Comparison of ENCODE assay signal across 18 cellular contexts in the genomic region with DNA sequence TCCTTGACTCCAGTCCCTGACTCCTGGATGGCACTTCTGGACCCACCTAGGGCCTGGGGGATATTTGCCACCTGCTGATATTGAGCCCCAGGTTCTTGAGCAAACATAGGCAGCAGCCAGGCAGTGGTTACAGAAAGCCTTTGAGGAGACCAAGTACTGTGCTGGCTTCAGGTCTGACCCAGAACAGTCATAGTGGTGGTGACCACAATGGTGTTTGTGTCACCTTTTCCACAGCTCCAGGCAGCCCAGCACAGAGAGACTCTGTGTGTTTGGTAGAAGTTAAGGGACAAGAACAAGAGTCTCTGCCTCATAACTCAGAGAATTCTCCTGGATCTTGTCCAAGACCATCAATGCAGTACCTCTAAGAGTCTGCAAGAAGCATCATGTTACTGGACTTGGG. TPM values are rescaled to one million over a fixed set of nuclear protein-coding genes. Genes with fewer than 3 reads are reported as not detected.
DNase-seq lines count a peak whose midpoint lies in the region; ATAC-seq and TF ChIP-seq lines count a peak whose summit lies in the region.
"Had no signal": no experiment of that assay in that cellular context is flagged by ENCODE, and none has a peak within 500 bp of the region (broad histone marks: within the 10 kb centered on the region; RNA-seq: fewer than 3 reads in every experiment).

No MANE protein-coding gene starts in this region.

- TF ChIP-seq CTCF in natural killer cell (IDR thresholded peaks at IDR 0.05), result no peak

- H3K4me1 Mint-ChIP-seq in activated CD4-positive, alpha-beta T cell treated with anti-CD3 and anti-CD28 coated beads for 36 hours, result no peaks in the 10 kb centered on the region
- H3K4me1 Mint-ChIP-seq in activated CD4-positive, alpha-beta T cell treated with anti-CD3 and anti-CD28 coated beads, Interleukin-2, amount 10 ng/mL, durations not matched to agents 24 days and 14 days, result peaks cover 3% of the 10 kb centered on the region
- H3K4me1 Mint-ChIP-seq in natural killer cell treated with Interleukin-12 subunit alpha and Interleukin-12 subunit beta and Interleukin-15 and Interleukin-18, amount 100 ng/mL, for 72 hours (ENCODE audit: low read depth in 2 of 2), result no peaks in the 10 kb centered on the region
- H3K4me1 Mint-ChIP-seq in natural killer cell, result no peaks in the 10 kb centered on the region
- no peaks in the 10 kb centered on the region for H3K4me1 Mint-ChIP-seq in activated naive CD8-positive, alpha-beta T cell treated with anti-CD3 and anti-CD28 coated beads for 36 hours
- H3K4me1 Mint-ChIP-seq: CD4-positive, alpha-beta memory T cell had no signal

- H3K36me3 Mint-ChIP-seq in activated CD4-positive, alpha-beta T cell treated with anti-CD3 and anti-CD28 coated beads for 36 hours (ENCODE audit: low read depth), result no peaks in the 10 kb centered on the region
- no peaks in the 10 kb centered on the region for H3K36me3 Mint-ChIP-seq in activated CD4-positive, alpha-beta T cell treated with anti-CD3 and anti-CD28 coated beads, Interleukin-2, amount 10 ng/mL, durations not matched to agents 24 days and 14 days (ENCODE audit: low read depth)
- H3K36me3 Mint-ChIP-seq in natural killer cell treated with Interleukin-12 subunit alpha and Interleukin-12 subunit beta and Interleukin-15 and Interleukin-18, amount 100 ng/mL, for 72 hours, result no peaks in the 10 kb centered on the region
- H3K36me3 Mint-ChIP-seq in natural killer cell, result no peaks in the 10 kb centered on the region
- no peaks in the 10 kb centered on the region for H3K36me3 Mint-ChIP-seq in activated naive CD8-positive, alpha-beta T cell treated with anti-CD3 and anti-CD28 coated beads for 36 hours
- H3K36me3 Mint-ChIP-seq: CD4-positive, alpha-beta memory T cell had no signal

- peaks cover 18% of the 10 kb centered on the region for H3K27me3 Mint-ChIP-seq in activated CD4-positive, alpha-beta T cell treated with anti-CD3 and anti-CD28 coated beads for 36 hours
- H3K27me3 Mint-ChIP-seq in activated CD4-positive, alpha-beta T cell treated with anti-CD3 and anti-CD28 coated beads, Interleukin-2, amount 10 ng/mL, durations not matched to agents 24 days and 14 days, result peaks cover 26% of the 10 kb centered on the region
- peaks cover 21 to 22% of the 10 kb centered on the region in 2 donors for H3K27me3 Mint-ChIP-seq in natural killer cell treated with Interleukin-12 subunit alpha and Interleukin-12 subunit beta and Interleukin-15 and Interleukin-18, amount 100 ng/mL, for 72 hours
- H3K27me3 Mint-ChIP-seq in natural killer cell (ENCODE audit: low read depth in 2 of 2), result peaks cover 12 to 18% of the 10 kb centered on the region in 2 donors
- peaks cover 23% of the 10 kb centered on the region for H3K27me3 Mint-ChIP-seq in activated naive CD8-positive, alpha-beta T cell treated with anti-CD3 and anti-CD28 coated beads for 36 hours

- CTCF ChIA-PET in activated CD4-positive, alpha-beta T cell treated with anti-CD3 and anti-CD28 coated beads for 36 hours (lab: Charles Lee), result no interaction called here

- peak; percentile 72 for ATAC-seq in activated CD4-positive, alpha-beta T cell treated with anti-CD3 and anti-CD28 coated beads for 36 hours
- peak; percentile 20 to 68 for ATAC-seq in natural killer cell treated with Interleukin-12 subunit alpha and Interleukin-12 subunit beta and Interleukin-15 and Interleukin-18, amount 100 ng/mL, for 72 hours
- ATAC-seq in natural killer cell, result no peak
- ATAC-seq in GM19452 (IDR thresholded peaks at IDR 0.05; ENCODE audit: unreplicated experiment), result no peak

- no peak overlapping the region for H3K4me3 Mint-ChIP-seq in activated CD4-positive, alpha-beta T cell treated with anti-CD3 and anti-CD28 coated beads for 36 hours
- H3K4me3 Mint-ChIP-seq in activated CD4-positive, alpha-beta T cell treated with anti-CD3 and anti-CD28 coated beads, Interleukin-2, amount 10 ng/mL, durations not matched to agents 24 days and 14 days, result no peak overlapping the region
- no peak overlapping the region for H3K4me3 Mint-ChIP-seq in natural killer cell treated with Interleukin-12 subunit alpha and Interleukin-12 subunit beta and Interleukin-15 and Interleukin-18, amount 100 ng/mL, for 72 hours
- no peak overlapping the region for H3K4me3 Mint-ChIP-seq in natural killer cell
- H3K4me3 Mint-ChIP-seq in activated naive CD8-positive, alpha-beta T cell treated with anti-CD3 and anti-CD28 coated beads for 36 hours, result no peak overlapping the region
- H3K4me3 Mint-ChIP-seq: CD4-positive, alpha-beta memory T cell had no signal

- H3K27ac Mint-ChIP-seq in activated CD4-positive, alpha-beta T cell treated with anti-CD3 and anti-CD28 coated beads for 36 hours, result no peak overlapping the region
- no peak overlapping the region for H3K27ac Mint-ChIP-seq in activated CD4-positive, alpha-beta T cell treated with anti-CD3 and anti-CD28 coated beads, Interleukin-2, amount 10 ng/mL, durations not matched to agents 24 days and 14 days
- no peak overlapping the region for H3K27ac Mint-ChIP-seq in natural killer cell treated with Interleukin-12 subunit alpha and Interleukin-12 subunit beta and Interleukin-15 and Interleukin-18, amount 100 ng/mL, for 72 hours
- H3K27ac Mint-ChIP-seq in natural killer cell, result no peak overlapping the region
- H3K27ac Mint-ChIP-seq in activated naive CD8-positive, alpha-beta T cell treated with anti-CD3 and anti-CD28 coated beads for 36 hours, result no peak overlapping the region
- H3K27ac Mint-ChIP-seq: CD4-positive, alpha-beta memory T cell had no signal

- intact Hi-C loops in activated CD4-positive, alpha-beta T cell treated with anti-CD3 and anti-CD28 coated beads for 36 hours (cut with DNase I, micrococcal nuclease), result no loop called here
- intact Hi-C loops in activated CD4-positive, alpha-beta T cell treated with anti-CD3 and anti-CD28 coated beads, Interleukin-2, amount 10 ng/mL, durations not matched to agents 24 days and 14 days (cut with micrococcal nuclease), result no loop called here
- intact Hi-C loops in natural killer cell (cut with micrococcal nuclease), result no loop called here

- peak; percentile 38 for DNase-seq in activated CD4-positive, alpha-beta T cell treated with anti-CD3 and anti-CD28 coated beads for 36 hours
- DNase-seq in activated CD4-positive, alpha-beta T cell treated with anti-CD3 and anti-CD28 coated beads, Interleukin-2, amount 10 ng/mL, durations not matched to agents 24 days and 14 days, result no peak
- no peak for DNase-seq in natural killer cell treated with Interleukin-12 subunit alpha and Interleukin-12 subunit beta and Interleukin-15 and Interleukin-18, amount 100 ng/mL, for 72 hours (ENCODE audit: low spot score)
- no peak for DNase-seq in natural killer cell
- DNase-seq in activated naive CD8-positive, alpha-beta T cell treated with anti-CD3 and anti-CD28 coated beads for 36 hours, result peak; percentile 11
- no peak for DNase-seq in 8988T
- DNase-seq: CD4-positive, alpha-beta memory T cell; DMS153; EL; MM.1S; NCI-H1092; NCI-H1436 treated with DMSO at 0.1 percent for 48 hours; NCI-H2029; Peyer's patch had no signal

- POLR2A ChIA-PET in activated CD4-positive, alpha-beta T cell treated with anti-CD3 and anti-CD28 coated beads for 36 hours (lab: Charles Lee), result no interaction called here

- no peaks in the 10 kb centered on the region for H3K9me3 Mint-ChIP-seq in activated CD4-positive, alpha-beta T cell treated with anti-CD3 and anti-CD28 coated beads for 36 hours (ENCODE audit: low read depth)
- H3K9me3 Mint-ChIP-seq in activated CD4-positive, alpha-beta T cell treated with anti-CD3 and anti-CD28 coated beads, Interleukin-2, amount 10 ng/mL, durations not matched to agents 24 days and 14 days, result no peaks in the 10 kb centered on the region
- no peaks in the 10 kb centered on the region for H3K9me3 Mint-ChIP-seq in natural killer cell treated with Interleukin-12 subunit alpha and Interleukin-12 subunit beta and Interleukin-15 and Interleukin-18, amount 100 ng/mL, for 72 hours
- H3K9me3 Mint-ChIP-seq in natural killer cell, result no peaks in the 10 kb centered on the region
- H3K9me3 Mint-ChIP-seq in activated naive CD8-positive, alpha-beta T cell treated with anti-CD3 and anti-CD28 coated beads for 36 hours, result no peaks in the 10 kb centered on the region
- H3K9me3 Mint-ChIP-seq: CD4-positive, alpha-beta memory T cell had no signal

RNA-seq across cellular contexts. Expression of gene CLC, which starts 14.6 kb away (rescaled TPM):
- total RNA-seq in activated CD4-positive, alpha-beta T cell treated with anti-CD3 and anti-CD28 coated beads for 36 hours, result under 1 TPM in 1 of 2 experiments, not detected in 1; 0.40 TPM
- total RNA-seq in activated CD4-positive, alpha-beta T cell treated with anti-CD3 and anti-CD28 coated beads, Interleukin-2, amount 10 ng/mL, durations not matched to agents 24 days and 14 days, result 1.7 and 2.1 TPM in 2 replicates
- total RNA-seq in natural killer cell treated with Interleukin-12 subunit alpha and Interleukin-12 subunit beta and Interleukin-15 and Interleukin-18, amount 100 ng/mL, for 72 hours, result 10 to 100 TPM in 1 of 2 donors, under 1 TPM in 1; 0.64 to 19.2 TPM
- 100 to 1,000 TPM in 1 of 3 donors, 10 to 100 TPM in 1, not detected in 1; 11.2 to 487 TPM for total RNA-seq in natural killer cell
- not detected for total RNA-seq in activated naive CD8-positive, alpha-beta T cell treated with anti-CD3 and anti-CD28 coated beads for 36 hours
- total RNA-seq: LHCN-M2, NCI-H460, Peyer's patch had no signal

RNA-seq across cellular contexts. Expression of gene LEUTX, which starts 26.3 kb away (rescaled TPM):
- not detected for total RNA-seq in activated CD4-positive, alpha-beta T cell treated with anti-CD3 and anti-CD28 coated beads for 36 hours
- total RNA-seq in activated CD4-positive, alpha-beta T cell treated with anti-CD3 and anti-CD28 coated beads, Interleukin-2, amount 10 ng/mL, durations not matched to agents 24 days and 14 days, result not detected in 2 replicates
- not detected for total RNA-seq in natural killer cell treated with Interleukin-12 subunit alpha and Interleukin-12 subunit beta and Interleukin-15 and Interleukin-18, amount 100 ng/mL, for 72 hours
- total RNA-seq in natural killer cell, result not detected
- total RNA-seq in activated naive CD8-positive, alpha-beta T cell treated with anti-CD3 and anti-CD28 coated beads for 36 hours, result not detected
- total RNA-seq: CD4-positive, alpha-beta memory T cell; H4; LHCN-M2; NCI-H460; Peyer's patch had no signal

RNA-seq across cellular contexts. Expression of gene LGALS14, which starts 48.1 kb away (rescaled TPM):
- total RNA-seq in activated CD4-positive, alpha-beta T cell treated with anti-CD3 and anti-CD28 coated beads for 36 hours, result 1 to 10 TPM in 1 of 2 experiments, under 1 TPM in 1; 0.80 to 1.4 TPM
- total RNA-seq in activated CD4-positive, alpha-beta T cell treated with anti-CD3 and anti-CD28 coated beads, Interleukin-2, amount 10 ng/mL, durations not matched to agents 24 days and 14 days, result not detected in 2 replicates
- not detected for total RNA-seq in natural killer cell treated with Interleukin-12 subunit alpha and Interleukin-12 subunit beta and Interleukin-15 and Interleukin-18, amount 100 ng/mL, for 72 hours
- total RNA-seq in natural killer cell, result not detected
- total RNA-seq in activated naive CD8-positive, alpha-beta T cell treated with anti-CD3 and anti-CD28 coated beads for 36 hours, result under 1 TPM; 0.39 to 0.70 TPM
- total RNA-seq: CD4-positive, alpha-beta memory T cell; H4; LHCN-M2; NCI-H460; Peyer's patch had no signal

Comparison
In these comparisons a context has a peak if more than half of its experiments do, and no peak if none do; other contexts are left out.
1. ATAC-seq: peak in activated CD4-positive, alpha-beta T cell treated with anti-CD3 and anti-CD28 coated beads for 36 hours (single experiment) and natural killer cell treated with Interleukin-12 subunit alpha and Interleukin-12 subunit beta and Interleukin-15 and Interleukin-18, amount 100 ng/mL, for 72 hours (2 of 2); none in natural killer cell (0 of 3) and GM19452 (single experiment).
2. DNase-seq: peak in activated CD4-positive, alpha-beta T cell treated with anti-CD3 and anti-CD28 coated beads for 36 hours (single experiment) and activated naive CD8-positive, alpha-beta T cell treated with anti-CD3 and anti-CD28 coated beads for 36 hours (single experiment); none in activated CD4-positive, alpha-beta T cell treated with anti-CD3 and anti-CD28 coated beads, Interleukin-2, amount 10 ng/mL, durations not matched to agents 24 days and 14 days (single experiment), natural killer cell treated with Interleukin-12 subunit alpha and Interleukin-12 subunit beta and Interleukin-15 and Interleukin-18, amount 100 ng/mL, for 72 hours (single experiment), natural killer cell (single experiment) and 8988T (single experiment).